8 cellular contexts compared by ENCODE assay signal in genomic region chr19:16066611-16067104, GRCh38. TPM values are rescaled to one million over a fixed set of nuclear protein-coding genes. Genes with fewer than 3 reads are reported as not detected.
DNase-seq lines count a peak whose midpoint lies in the region; ATAC-seq and TF ChIP-seq lines count a peak whose summit lies in the region.

No MANE protein-coding gene starts in this region.

- H3K4me1 Mint-ChIP-seq in activated CD8-positive, alpha-beta T cell treated with anti-CD3 and anti-CD28 coated beads, Interleukin-2, amount 10 ng/mL, durations not matched to agents 7 days and 5 days (ENCODE audit: low read depth): peaks cover 36% of the 10 kb centered on the region

- no peak overlapping the region for H3K4me3 Mint-ChIP-seq in activated CD8-positive, alpha-beta T cell treated with anti-CD3 and anti-CD28 coated beads, Interleukin-2, amount 10 ng/mL, durations not matched to agents 7 days and 5 days

- H3F3A ChIP-seq in smooth muscle cell (ENCODE audit: low read depth): no peaks in the 10 kb centered on the region

- H4K20me1 ChIP-seq in smooth muscle cell (ENCODE audit: low read depth): no peaks in the 10 kb centered on the region

- H2AFZ ChIP-seq in smooth muscle cell (ENCODE audit: low read depth): no peak overlapping the region

- CTCF ChIA-PET in activated CD8-positive, alpha-beta T cell treated with anti-CD3 and anti-CD28 coated beads, Interleukin-2, amount 10 ng/mL, durations not matched to agents 7 days and 5 days (lab: Charles Lee): interaction anchor here (0.9 to 7.8 kb wide), 8 partner anchors 8 to 119 kb away, joined by 3 to 92 read pairs (median 4); partner anchors contain the start of genes FAM32A, HSH2D and TPM4

- H3K27ac ChIP-seq in smooth muscle cell (ENCODE audit: low read depth): peak overlapping the region; percentile 53

- H3K36me3 ChIP-seq in smooth muscle cell (ENCODE audit: low read depth): no peaks in the 10 kb centered on the region

- no peaks in the 10 kb centered on the region for H3K4me1 ChIP-seq in smooth muscle cell (ENCODE audit: low read depth)

- H3K9me3 ChIP-seq in smooth muscle cell (replicated peaks; ENCODE audit: low read depth): no peaks in the 10 kb centered on the region

- H3K79me2 ChIP-seq in smooth muscle cell (ENCODE audit: low read depth): no peaks in the 10 kb centered on the region

- DNase-seq in DMS114 treated with DMSO at 0.1 percent for 48 hours (lab: John Stamatoyannopoulos, UW; ENCODE audit: unreplicated experiment) (peak; percentile 37), M059J (ENCODE audit: low read depth) (peak; percentile 77), germinal center (ENCODE audit: low spot score) (peak; percentile 50), smooth muscle cell (lab: John Stamatoyannopoulos, UW; ENCODE audit: unreplicated experiment) (no peak), NCI-H2081 (lab: John Stamatoyannopoulos, UW) (no peak), GOT3 (lab: John Stamatoyannopoulos, UW) (no peak)
- peak; percentile 72 for DNase-seq in activated CD8-positive, alpha-beta T cell treated with anti-CD3 and anti-CD28 coated beads, Interleukin-2, amount 10 ng/mL, durations not matched to agents 7 days and 5 days

- no peak for ATAC-seq in activated CD8-positive, alpha-beta T cell treated with anti-CD3 and anti-CD28 coated beads, Interleukin-2, amount 10 ng/mL, durations not matched to agents 7 days and 5 days
- no peak for ATAC-seq in HG03565 (IDR thresholded peaks at IDR 0.05; ENCODE audit: unreplicated experiment)

- peaks cover 4% of the 10 kb centered on the region for H3K27me3 Mint-ChIP-seq in activated CD8-positive, alpha-beta T cell treated with anti-CD3 and anti-CD28 coated beads, Interleukin-2, amount 10 ng/mL, durations not matched to agents 7 days and 5 days (ENCODE audit: low read depth)

- no peak overlapping the region for H3K4me3 ChIP-seq in smooth muscle cell

- H3K27me3 ChIP-seq in smooth muscle cell (ENCODE audit: low read depth): no peaks in the 10 kb centered on the region

- POLR2A ChIA-PET in activated CD8-positive, alpha-beta T cell treated with anti-CD3 and anti-CD28 coated beads, Interleukin-2, amount 10 ng/mL, durations not matched to agents 7 days and 5 days (lab: Charles Lee): interaction anchor here (0.7 to 1.1 kb wide), 3 partner anchors 10 to 18 kb away, joined by 3 read pairs; partner anchors contain the start of gene TPM4

- no peak overlapping the region for H3K27ac Mint-ChIP-seq in activated CD8-positive, alpha-beta T cell treated with anti-CD3 and anti-CD28 coated beads, Interleukin-2, amount 10 ng/mL, durations not matched to agents 7 days and 5 days

- TF ChIP-seq CTCF in smooth muscle cell (IDR thresholded peaks at IDR 0.05; ENCODE audit: borderline replicate concordance, insufficient read depth, poor library complexity, severe bottlenecking): no peak

- WGBS in smooth muscle cell (ENCODE audit: low lambda C conversion rate): 37% methylated on average over 6 of the region's 6 CpGs

- no peak overlapping the region for H3K4me2 ChIP-seq in smooth muscle cell

- H3K36me3 Mint-ChIP-seq in activated CD8-positive, alpha-beta T cell treated with anti-CD3 and anti-CD28 coated beads, Interleukin-2, amount 10 ng/mL, durations not matched to agents 7 days and 5 days (ENCODE audit: low read depth): no peaks in the 10 kb centered on the region

- H3K9me3 Mint-ChIP-seq in activated CD8-positive, alpha-beta T cell treated with anti-CD3 and anti-CD28 coated beads, Interleukin-2, amount 10 ng/mL, durations not matched to agents 7 days and 5 days (ENCODE audit: insufficient read depth): no peaks in the 10 kb centered on the region

- H3K9ac ChIP-seq in smooth muscle cell (ENCODE audit: low read depth): no peak overlapping the region

RNA-seq across cellular contexts. Expression of gene TPM4, which starts 9.6 kb away (rescaled TPM):
- total RNA-seq in M059J (2014; rRNA removed; shearing (Covaris generic)): 1,087 and 1,450 TPM in 2 replicates
- total RNA-seq in activated CD8-positive, alpha-beta T cell treated with anti-CD3 and anti-CD28 coated beads, Interleukin-2, amount 10 ng/mL, durations not matched to agents 7 days and 5 days: 100 to 1,000 TPM; 424 to 436 TPM
- 1,074 and 1,158 TPM in 2 replicates for total RNA-seq in smooth muscle cell
- 921 and 1,070 TPM in 2 replicates for polyA plus RNA-seq in smooth muscle cell

RNA-seq across cellular contexts. Expression of gene RAB8A, which starts 45.0 kb away (rescaled TPM):
- 110 and 159 TPM in 2 replicates for total RNA-seq in M059J (2014; rRNA removed; shearing (Covaris generic))
- 100 to 1,000 TPM; 156 to 167 TPM for total RNA-seq in activated CD8-positive, alpha-beta T cell treated with anti-CD3 and anti-CD28 coated beads, Interleukin-2, amount 10 ng/mL, durations not matched to agents 7 days and 5 days
- total RNA-seq in smooth muscle cell: 47.3 and 60.2 TPM in 2 replicates
- polyA plus RNA-seq in smooth muscle cell: 90.5 and 96.0 TPM in 2 replicates

Comparison
In these comparisons a context has a peak if more than half of its experiments do, and no peak if none do; other contexts are left out.
1. DNase-seq: peak in DMS114 treated with DMSO at 0.1 percent for 48 hours (single experiment), M059J (single experiment), activated CD8-positive, alpha-beta T cell treated with anti-CD3 and anti-CD28 coated beads, Interleukin-2, amount 10 ng/mL, durations not matched to agents 7 days and 5 days (single experiment) and germinal center (single experiment); none in smooth muscle cell (single experiment), NCI-H2081 (0 of 2) and GOT3 (single experiment).